Comparison of ENCODE assay signal across 23 cellular contexts in genomic region chr15:83114305-83114704, GRCh38.
"Had no signal": no experiment of that assay in that cellular context is flagged by ENCODE, and none has a peak within 500 bp of the region (broad histone marks: within the 10 kb centered on the region; RNA-seq: fewer than 3 reads in every experiment).

No MANE protein-coding gene starts in this region.

- H3K36me3 Mint-ChIP-seq: activated naive CD8-positive, alpha-beta T cell treated with anti-CD3 and anti-CD28 coated beads for 36 hours had no signal

- H3K4me3 Mint-ChIP-seq: activated CD8-positive, alpha-beta T cell treated with anti-CD3 and anti-CD28 coated beads for 36 hours; activated naive CD4-positive, alpha-beta T cell treated with anti-CD3 and anti-CD28 coated beads, Interleukin-2, amount 10 ng/mL, durations not matched to agents 7 days and 5 days; activated naive CD8-positive, alpha-beta T cell treated with anti-CD3 and anti-CD28 coated beads for 36 hours; activated T-cell treated with anti-CD3 and anti-CD28 coated beads, Interleukin-2, amount 50 U/mL, for 72 hours had no signal

- H3K4me1 Mint-ChIP-seq: activated naive CD8-positive, alpha-beta T cell treated with anti-CD3 and anti-CD28 coated beads for 36 hours had no signal

- H3K9me3 ChIP-seq: Peyer's patch, SJCRH30, SK-N-SH had no signal

- H3K9me3 Mint-ChIP-seq: activated CD8-positive, alpha-beta T cell treated with anti-CD3 and anti-CD28 coated beads for 36 hours; activated naive CD4-positive, alpha-beta T cell treated with anti-CD3 and anti-CD28 coated beads, Interleukin-2, amount 10 ng/mL, durations not matched to agents 7 days and 5 days; activated naive CD8-positive, alpha-beta T cell treated with anti-CD3 and anti-CD28 coated beads for 36 hours; activated T-helper 2 cell treated with anti-CD3 and anti-CD28 coated beads, Interferon-gamma antibody, Interleukin-2, Interleukin-4, amounts not matched to agents 10 μg/mL and 5 μg/mL and 100 μg/mL, durations not matched to agents 14 hours and 24 hours and 36 hours had no signal

- ATAC-seq: activated CD8-positive, alpha-beta T cell treated with anti-CD3 and anti-CD28 coated beads for 36 hours; activated T-cell treated with anti-CD3 and anti-CD28 coated beads, Interleukin-2, amount 50 U/mL, for 72 hours had no signal

- H3K4me2 ChIP-seq: SK-N-SH had no signal

- H3K27ac Mint-ChIP-seq: activated CD8-positive, alpha-beta T cell treated with anti-CD3 and anti-CD28 coated beads for 36 hours; activated naive CD4-positive, alpha-beta T cell treated with anti-CD3 and anti-CD28 coated beads, Interleukin-2, amount 10 ng/mL, durations not matched to agents 7 days and 5 days; activated naive CD8-positive, alpha-beta T cell treated with anti-CD3 and anti-CD28 coated beads for 36 hours; activated T-cell treated with anti-CD3 and anti-CD28 coated beads, Interleukin-2, amount 50 U/mL, for 72 hours; activated T-helper 2 cell treated with anti-CD3 and anti-CD28 coated beads, Interferon-gamma antibody, Interleukin-2, Interleukin-4, amounts not matched to agents 10 μg/mL and 5 μg/mL and 100 μg/mL, durations not matched to agents 14 hours and 24 hours and 36 hours had no signal

- H3K36me3 ChIP-seq: brain microvascular endothelial cell, Peyer's patch, SJCRH30 had no signal

- H3K27me3 ChIP-seq: brain microvascular endothelial cell, Peyer's patch, SJCRH30 had no signal

- H3K9ac ChIP-seq: SK-N-SH had no signal

- H3K4me1 ChIP-seq: Peyer's patch, SJCRH30 had no signal

- DNase-seq: activated CD4-positive, alpha-beta T cell treated with anti-CD3 and anti-CD28 coated beads for 4 hours; activated CD8-positive, alpha-beta memory T cell treated with anti-CD3 and anti-CD28 coated beads, Interleukin-2, amount 50 U/mL, for 4 hours; activated CD8-positive, alpha-beta T cell treated with anti-CD3 and anti-CD28 coated beads for 36 hours; activated gamma-delta T cell treated with Interleukin-2 at 50 U/mL for 16 hours; activated naive CD4-positive, alpha-beta T cell treated with anti-CD3 and anti-CD28 coated beads, Interleukin-2, amount 10 ng/mL, durations not matched to agents 7 days and 5 days; activated naive CD8-positive, alpha-beta T cell treated with anti-CD3 and anti-CD28 coated beads for 36 hours; activated T-cell treated with anti-CD3 and anti-CD28 coated beads, Interleukin-2, amount 50 U/mL, for 72 hours; brain microvascular endothelial cell; Karpas-422; MM.1S; NCI-H1105; NCI-H1436; NCI-H1694 treated with DMSO at 0.1 percent for 48 hours; NCI-H2081; NCI-H510A treated with DMSO at 0.1 percent for 48 hours; Peyer's patch; Right ventricle myocardium superior; SJCRH30; SK-N-SH; T-helper 1 cell; WERI-Rb-1 had no signal

- H3K27ac ChIP-seq: brain microvascular endothelial cell, Peyer's patch, RWPE1, SJCRH30, WERI-Rb-1 had no signal

- H3K4me3 ChIP-seq: Peyer's patch, SJCRH30 had no signal
